In genomic region chr21:29238967-29239289, GRCh38 we compare ENCODE assay signal across 13 cellular contexts. TPM values are rescaled to one million over a fixed set of nuclear protein-coding genes. Genes with fewer than 3 reads are reported as not detected.
DNase-seq lines count a peak whose midpoint lies in the region; ATAC-seq and TF ChIP-seq lines count a peak whose summit lies in the region.
"Had no signal": no experiment of that assay in that cellular context is flagged by ENCODE, and none has a peak within 500 bp of the region (broad histone marks: within the 10 kb centered on the region; RNA-seq: fewer than 3 reads in every experiment).

No MANE protein-coding gene starts in this region.

- no peaks in the 10 kb centered on the region for H3K36me3 ChIP-seq in smooth muscle cell (ENCODE audit: low read depth)
- H3K36me3 ChIP-seq: suprapubic skin had no signal

- no peaks in the 10 kb centered on the region for H3K27me3 ChIP-seq in smooth muscle cell (ENCODE audit: low read depth)
- H3K27me3 ChIP-seq: suprapubic skin had no signal

- no peaks in the 10 kb centered on the region for H3K79me2 ChIP-seq in smooth muscle cell (ENCODE audit: low read depth)

- no peak overlapping the region for H3K4me2 ChIP-seq in smooth muscle cell

- no peak for TF ChIP-seq CTCF in smooth muscle cell (IDR thresholded peaks at IDR 0.05; ENCODE audit: borderline replicate concordance, insufficient read depth, poor library complexity, severe bottlenecking)

- no peak overlapping the region for H3K27ac ChIP-seq in smooth muscle cell (ENCODE audit: low read depth)
- H3K27ac ChIP-seq: suprapubic skin had no signal

- no peak for ATAC-seq in GM21360 (IDR thresholded peaks at IDR 0.05; ENCODE audit: unreplicated experiment)
- ATAC-seq in GM21526 (IDR thresholded peaks at IDR 0.05; ENCODE audit: low FRiP score, unreplicated experiment) = no peak
- ATAC-seq: HepG2 had no signal

- 72% methylated on average over 3 of the region's 3 CpGs for WGBS in smooth muscle cell (ENCODE audit: low lambda C conversion rate)

- no peak for TF ChIP-seq POLR2A in erythroblast (IDR thresholded peaks at IDR 0.05; ENCODE audit: low read length)

- peak overlapping the region; percentile 30 for H2AFZ ChIP-seq in smooth muscle cell (ENCODE audit: low read depth)

- DNase-seq in GF-D8 (lab: John Stamatoyannopoulos, UW) = peak; percentile 62
- peak; percentile 94 for DNase-seq in OCI-M1 (lab: John Stamatoyannopoulos, UW)
- peak; percentile 62 to 72 for DNase-seq in erythroblast (lab: John Stamatoyannopoulos, UW)
- no peak for DNase-seq in smooth muscle cell (lab: John Stamatoyannopoulos, UW; ENCODE audit: unreplicated experiment)
- no peak for DNase-seq in ecto neural progenitor cell (ENCODE audit: low spot score)
- DNase-seq: activated effector memory CD4-positive, alpha-beta T cell treated with anti-CD3 and anti-CD28 coated beads, Interleukin-2, amount 50 U/mL, for 16 hours; immature natural killer cell; natural killer cell; NCI-H1930 had no signal

- no peaks in the 10 kb centered on the region for H3F3A ChIP-seq in smooth muscle cell (ENCODE audit: low read depth)

- peaks cover 8% of the 10 kb centered on the region for H3K4me1 ChIP-seq in smooth muscle cell (ENCODE audit: low read depth)

- H4K20me1 ChIP-seq in smooth muscle cell (ENCODE audit: low read depth) = no peaks in the 10 kb centered on the region

- no peaks in the 10 kb centered on the region for H3K9me3 ChIP-seq in smooth muscle cell (replicated peaks; ENCODE audit: low read depth)
- H3K9me3 ChIP-seq: suprapubic skin had no signal

- H3K9ac ChIP-seq in smooth muscle cell (ENCODE audit: low read depth) = no peak overlapping the region

- H3K4me3 ChIP-seq in smooth muscle cell = no peak overlapping the region
- H3K4me3 ChIP-seq: suprapubic skin had no signal

RNA-seq across cellular contexts. Expression of gene BACH1, which starts 59.8 kb away (rescaled TPM):
- 103 and 113 TPM in 2 replicates for total RNA-seq in smooth muscle cell
- polyA plus RNA-seq in smooth muscle cell = 26.3 and 29.5 TPM in 2 replicates

Comparison
In these comparisons a context has a peak if more than half of its experiments do, and no peak if none do; other contexts are left out.
1. DNase-seq: peak in GF-D8 (single experiment), OCI-M1 (single experiment) and erythroblast (2 of 2); none in smooth muscle cell (single experiment) and ecto neural progenitor cell (single experiment).